Comparison of ENCODE assay signal across 8 cellular contexts in genomic region chr11:46389450-46390330, GRCh38. TPM values are rescaled to one million over a fixed set of nuclear protein-coding genes. Genes with fewer than 3 reads are reported as not detected.
DNase-seq lines count a peak whose midpoint lies in the region; ATAC-seq and TF ChIP-seq lines count a peak whose summit lies in the region.

No MANE protein-coding gene starts in this region.

- intact Hi-C loops in activated CD4-positive, alpha-beta T cell treated with anti-CD3 and anti-CD28 coated beads for 36 hours (cut with DNase I, micrococcal nuclease): loop anchor here (1.0 to 5.0 kb wide), 6 partner anchors 140 to 311 kb away; partner anchors contain the start of genes ATG13 (in 2 of the 2), HARBI1 (in 2 of the 2), ARHGAP1 (in 1 of the 2) and ZNF408 (in 1 of the 2)
- intact Hi-C loops in tibial artery (cut with DNase I; ENCODE audit: low total_unique reads): loop anchor here (10.0 kb wide), 2 partner anchors 145 to 225 kb away; partner anchors contain the start of genes ATG13 and HARBI1

- POLR2A ChIA-PET in activated CD4-positive, alpha-beta T cell treated with anti-CD3 and anti-CD28 coated beads for 36 hours (lab: Charles Lee): interaction anchor here (0.6 kb wide), 1 partner anchor 47 kb away, joined by 3 read pairs; no protein-coding TSS in a partner anchor

- H3K27ac ChIP-seq in tibial artery: no peak overlapping the region

- peak overlapping the region; percentile 21 to 46 for H3K4me3 ChIP-seq in tibial artery

- peaks cover 7 to 43% (median 35%) of the 10 kb centered on the region in 4 donors for H3K4me1 ChIP-seq in tibial artery

- no peaks in the 10 kb centered on the region for H3K9me3 Mint-ChIP-seq in activated CD4-positive, alpha-beta T cell treated with anti-CD3 and anti-CD28 coated beads for 36 hours (ENCODE audit: low read depth)
- no peaks in the 10 kb centered on the region for H3K9me3 Mint-ChIP-seq in activated CD8-positive, alpha-beta memory T cell treated with anti-CD3 and anti-CD28 coated beads, Interleukin-2, amount 10 ng/mL, durations not matched to agents 7 days and 5 days (ENCODE audit: low read depth)
- peaks cover 0 to 3% (median 0%) of the 10 kb centered on the region in 7 donors for H3K9me3 Mint-ChIP-seq in naive B cell

- peaks cover 56% of the 10 kb centered on the region for H3K27me3 Mint-ChIP-seq in activated CD4-positive, alpha-beta T cell treated with anti-CD3 and anti-CD28 coated beads for 36 hours
- H3K27me3 Mint-ChIP-seq in activated CD8-positive, alpha-beta memory T cell treated with anti-CD3 and anti-CD28 coated beads, Interleukin-2, amount 10 ng/mL, durations not matched to agents 7 days and 5 days: peaks cover 68% of the 10 kb centered on the region
- peaks cover 43 to 76% (median 69%) of the 10 kb centered on the region in 3 donors for H3K27me3 Mint-ChIP-seq in naive B cell

- no peak overlapping the region for H3K27ac Mint-ChIP-seq in activated CD4-positive, alpha-beta T cell treated with anti-CD3 and anti-CD28 coated beads for 36 hours
- H3K27ac Mint-ChIP-seq in activated CD8-positive, alpha-beta memory T cell treated with anti-CD3 and anti-CD28 coated beads, Interleukin-2, amount 10 ng/mL, durations not matched to agents 7 days and 5 days: no peak overlapping the region
- H3K27ac Mint-ChIP-seq in naive B cell: peak overlapping the region in 1 of 6 donors; percentile 26

- peaks cover 22% of the 10 kb centered on the region for H3K4me1 Mint-ChIP-seq in activated CD4-positive, alpha-beta T cell treated with anti-CD3 and anti-CD28 coated beads for 36 hours
- H3K4me1 Mint-ChIP-seq in activated CD8-positive, alpha-beta memory T cell treated with anti-CD3 and anti-CD28 coated beads, Interleukin-2, amount 10 ng/mL, durations not matched to agents 7 days and 5 days: peaks cover 38% of the 10 kb centered on the region
- peaks cover 8 to 22% (median 17%) of the 10 kb centered on the region in 3 donors for H3K4me1 Mint-ChIP-seq in naive B cell

- TF ChIP-seq CTCF in tibial artery (IDR thresholded peaks at IDR 0.05): peak; percentile 57 to 73

- DNase-seq in activated CD4-positive, alpha-beta T cell treated with anti-CD3 and anti-CD28 coated beads for 36 hours: peak; percentile 81
- DNase-seq in activated CD4-positive, alpha-beta T cell treated with anti-CD3 and anti-CD28 coated beads for 1 hour: no peak
- DNase-seq in NCI-H748 (lab: John Stamatoyannopoulos, UW; ENCODE audit: unreplicated experiment): peak; percentile 84
- peak; percentile 68 for DNase-seq in activated CD8-positive, alpha-beta memory T cell treated with anti-CD3 and anti-CD28 coated beads, Interleukin-2, amount 10 ng/mL, durations not matched to agents 7 days and 5 days
- peak; percentile 41 for DNase-seq in fibroblast of gingiva (ENCODE audit: low read depth)
- no peak for DNase-seq in naive B cell
- DNase-seq in tibial artery: peak in 1 of 2 donors; percentile 39

- H3K27me3 ChIP-seq in tibial artery: peaks cover 3 to 78% of the 10 kb centered on the region in 2 donors

- peaks cover 2% of the 10 kb centered on the region for H3K36me3 Mint-ChIP-seq in activated CD4-positive, alpha-beta T cell treated with anti-CD3 and anti-CD28 coated beads for 36 hours (ENCODE audit: low read depth)
- no peaks in the 10 kb centered on the region for H3K36me3 Mint-ChIP-seq in activated CD8-positive, alpha-beta memory T cell treated with anti-CD3 and anti-CD28 coated beads, Interleukin-2, amount 10 ng/mL, durations not matched to agents 7 days and 5 days
- H3K36me3 Mint-ChIP-seq in naive B cell: peaks cover 0 to 14% of the 10 kb centered on the region in 2 donors

- peak; percentile 66 for ATAC-seq in activated CD4-positive, alpha-beta T cell treated with anti-CD3 and anti-CD28 coated beads for 36 hours
- ATAC-seq in HG02885 (IDR thresholded peaks at IDR 0.05; ENCODE audit: poor library complexity, unreplicated experiment) (peak; percentile 60), naive B cell (ENCODE audit: low read depth in 2 of 2) (peak; percentile 35 to 36)
- peak; percentile 55 for ATAC-seq in activated CD8-positive, alpha-beta memory T cell treated with anti-CD3 and anti-CD28 coated beads, Interleukin-2, amount 10 ng/mL, durations not matched to agents 7 days and 5 days

- CTCF ChIA-PET in activated CD4-positive, alpha-beta T cell treated with anti-CD3 and anti-CD28 coated beads for 36 hours (lab: Charles Lee): interaction anchor here (0.5 to 3.7 kb wide), 16 partner anchors 10 to 502 kb away, joined by 3 to 32 read pairs (median 4); partner anchors contain the start of gene MDK
- CTCF ChIA-PET in activated CD8-positive, alpha-beta memory T cell treated with anti-CD3 and anti-CD28 coated beads, Interleukin-2, amount 10 ng/mL, durations not matched to agents 7 days and 5 days (lab: Charles Lee): interaction anchor here (0.6 to 6.7 kb wide), 20 partner anchors 8 to 228 kb away, joined by 3 to 35 read pairs (median 4); partner anchors contain the start of genes ATG13, HARBI1 and MDK

- H3K9me3 ChIP-seq in tibial artery: no peaks in the 10 kb centered on the region

- no peaks in the 10 kb centered on the region for H3K36me3 ChIP-seq in tibial artery

- peak overlapping the region; percentile 50 for H3K4me3 Mint-ChIP-seq in activated CD4-positive, alpha-beta T cell treated with anti-CD3 and anti-CD28 coated beads for 36 hours
- no peak overlapping the region for H3K4me3 Mint-ChIP-seq in activated CD8-positive, alpha-beta memory T cell treated with anti-CD3 and anti-CD28 coated beads, Interleukin-2, amount 10 ng/mL, durations not matched to agents 7 days and 5 days
- peak overlapping the region in 6 of 8 donors; percentile 23 to 66 (median 48) for H3K4me3 Mint-ChIP-seq in naive B cell

RNA-seq across cellular contexts. Expression of gene CHRM4, which starts 1.9 kb away (rescaled TPM):
- under 1 TPM in 1 of 2 experiments, not detected in 1; 0.19 TPM for total RNA-seq in activated CD4-positive, alpha-beta T cell treated with anti-CD3 and anti-CD28 coated beads for 36 hours
- total RNA-seq in activated CD8-positive, alpha-beta memory T cell treated with anti-CD3 and anti-CD28 coated beads, Interleukin-2, amount 10 ng/mL, durations not matched to agents 7 days and 5 days: under 1 TPM in 1 of 2 experiments, not detected in 1; 0.18 TPM
- polyA plus RNA-seq in naive B cell (ENCODE audit: low read depth in 6 of 6): under 1 TPM in 5 of 6 donors, not detected in 1; 0.27 to 0.94 (median 0.34) TPM

RNA-seq across cellular contexts. Expression of gene MDK, which starts 8.2 kb away (rescaled TPM):
- total RNA-seq in activated CD4-positive, alpha-beta T cell treated with anti-CD3 and anti-CD28 coated beads for 36 hours: 1 to 10 TPM; 3.0 to 6.7 TPM
- 1 to 10 TPM; 1.6 to 5.0 TPM for total RNA-seq in activated CD8-positive, alpha-beta memory T cell treated with anti-CD3 and anti-CD28 coated beads, Interleukin-2, amount 10 ng/mL, durations not matched to agents 7 days and 5 days
- polyA plus RNA-seq in naive B cell (ENCODE audit: low read depth in 6 of 6): 1 to 10 TPM in 3 of 6 donors, under 1 TPM in 2, not detected in 1; 0.52 to 1.8 (median 1.5) TPM

RNA-seq across cellular contexts. Expression of gene DGKZ, which starts 42.4 kb away (rescaled TPM):
- 100 to 1,000 TPM in 1 of 2 experiments, 10 to 100 TPM in 1; 87.6 to 101 TPM for total RNA-seq in activated CD4-positive, alpha-beta T cell treated with anti-CD3 and anti-CD28 coated beads for 36 hours
- 100 to 1,000 TPM in 1 of 2 experiments, 10 to 100 TPM in 1; 96.9 to 132 TPM for total RNA-seq in activated CD8-positive, alpha-beta memory T cell treated with anti-CD3 and anti-CD28 coated beads, Interleukin-2, amount 10 ng/mL, durations not matched to agents 7 days and 5 days
- polyA plus RNA-seq in naive B cell (ENCODE audit: low read depth in 6 of 6): 10 to 100 TPM in 1 of 6 donors, 1 to 10 TPM in 5; 2.5 to 13.7 (median 7.9) TPM

Comparison
In these comparisons a context has a peak if more than half of its experiments do, and no peak if none do; other contexts are left out.
1. DNase-seq: peak in activated CD4-positive, alpha-beta T cell treated with anti-CD3 and anti-CD28 coated beads for 36 hours (single experiment), NCI-H748 (single experiment), activated CD8-positive, alpha-beta memory T cell treated with anti-CD3 and anti-CD28 coated beads, Interleukin-2, amount 10 ng/mL, durations not matched to agents 7 days and 5 days (single experiment) and fibroblast of gingiva (single experiment); none in activated CD4-positive, alpha-beta T cell treated with anti-CD3 and anti-CD28 coated beads for 1 hour (single experiment) and naive B cell (single experiment).
2. Peak in every context shown above with its lines, with median percentiles within 50 percentile points of each other: ATAC-seq.